ENCODE assay signal across 32 cellular contexts in genomic region chr2:16581241-16581640, GRCh38.
"Had no signal": no experiment of that assay in that cellular context is flagged by ENCODE, and none has a peak within 500 bp of the region (broad histone marks: within the 10 kb centered on the region; RNA-seq: fewer than 3 reads in every experiment).

No MANE protein-coding gene starts in this region.

- DNase-seq: activated effector memory CD4-positive, alpha-beta T cell treated with anti-CD3 and anti-CD28 coated beads, Interleukin-2, amount 50 U/mL, for 16 hours; activated effector memory CD4-positive, alpha-beta T cell treated with Interleukin-2 at 50 U/mL for 16 hours; activated gamma-delta T cell; activated gamma-delta T cell treated with Interleukin-2 at 50 U/mL for 16 hours; activated naive CD4-positive, alpha-beta T cell; activated naive CD4-positive, alpha-beta T cell treated with anti-CD3 and anti-CD28 coated beads for 36 hours; activated naive CD4-positive, alpha-beta T cell treated with anti-CD3 and anti-CD28 coated beads, Interleukin-2, amount 10 ng/mL, durations not matched to agents 7 days and 5 days; activated naive CD4-positive, alpha-beta T cell treated with anti-CD3 and anti-CD28 coated beads, Interleukin-2, amount 50 U/mL, for 16 hours; activated naive CD4-positive, alpha-beta T cell treated with Interleukin-2 at 50 U/mL for 16 hours; activated naive CD8-positive, alpha-beta T cell treated with anti-CD3 and anti-CD28 coated beads for 36 hours; activated naive CD8-positive, alpha-beta T cell treated with anti-CD3 and anti-CD28 coated beads, Interleukin-2, amount 10 ng/mL, durations not matched to agents 7 days and 5 days; activated naive CD8-positive, alpha-beta T cell treated with anti-CD3 and anti-CD28 coated beads, Interleukin-2, amount 50 U/mL, for 24 hours; activated T-cell treated with anti-CD3 and anti-CD28 coated beads, Interleukin-2, amount 50 U/mL, for 1 hour; activated T-cell treated with anti-CD3 and anti-CD28 coated beads, Interleukin-2, amount 50 U/mL, for 24 hours; activated T-cell treated with anti-CD3 and anti-CD28 coated beads, Interleukin-2, amount 50 U/mL, for 4 hours; activated T-cell treated with anti-CD3 and anti-CD28 coated beads, Interleukin-2, amount 50 U/mL, for 48 hours; activated T-cell treated with anti-CD3 and anti-CD28 coated beads, Interleukin-2, amount 50 U/mL, for 72 hours; adrenal gland; amniotic stem cell; amygdala; anterior cingulate cortex; aorta; body of pancreas; brain microvascular endothelial cell; caudate nucleus; central memory CD4-positive, alpha-beta T cell; cerebellar nuclear complex had no signal

- H3K4me3 ChIP-seq: adrenal gland, ascending aorta, body of pancreas, breast epithelium, cardiac muscle cell had no signal

- H3K36me3 ChIP-seq: adrenal gland, ascending aorta, brain microvascular endothelial cell, breast epithelium, cardiac muscle cell had no signal

- H3K27ac ChIP-seq: adrenal gland, ascending aorta, body of pancreas, brain microvascular endothelial cell, breast epithelium, cardiac muscle cell had no signal

- H3K27me3 ChIP-seq: adrenal gland, ascending aorta, body of pancreas, brain microvascular endothelial cell, breast epithelium, cardiac muscle cell had no signal

- H3K4me1 ChIP-seq: adrenal gland, ascending aorta, body of pancreas, breast epithelium had no signal

- ATAC-seq: activated naive CD4-positive, alpha-beta T cell treated with anti-CD3 and anti-CD28 coated beads, Interleukin-2, amount 50 U/mL, for 72 hours; activated naive CD8-positive, alpha-beta T cell treated with anti-CD3 and anti-CD28 coated beads, Interleukin-2, amount 50 U/mL, for 24 hours; activated T-cell treated with anti-CD3 and anti-CD28 coated beads, Interleukin-2, amount 50 U/mL, for 4 hours; activated T-cell treated with anti-CD3 and anti-CD28 coated beads, Interleukin-2, amount 50 U/mL, for 72 hours; activated T-helper 17 cell treated with anti-CD3 and anti-CD28 coated beads, Interleukin-2, amount 50 U/mL, for 72 hours; body of pancreas had no signal

- H3K9me3 ChIP-seq: adrenal gland, ascending aorta, body of pancreas, breast epithelium had no signal
